ENCODE assay signal across 1 cellular context in genomic region chr17:21433971-21434370, GRCh38. TPM values are rescaled to one million over a fixed set of nuclear protein-coding genes. Genes with fewer than 3 reads are reported as not detected.
"Had no signal": no experiment of that assay in that cellular context is flagged by ENCODE, and none has a peak within 500 bp of the region (broad histone marks: within the 10 kb centered on the region; RNA-seq: fewer than 3 reads in every experiment).

No MANE protein-coding gene starts in this region.

RNA-seq across cellular contexts. Expression of gene KCNJ12, which starts 57.8 kb away (rescaled TPM):
- total RNA-seq: mammary epithelial cell had no signal
